ENCODE assay signal across 10 cellular contexts in genomic region chr14:100826371-100827139, GRCh38. TPM values are rescaled to one million over a fixed set of nuclear protein-coding genes. Genes with fewer than 3 reads are reported as not detected.
DNase-seq lines count a peak whose midpoint lies in the region; ATAC-seq and TF ChIP-seq lines count a peak whose summit lies in the region.
"Had no signal": no experiment of that assay in that cellular context is flagged by ENCODE, and none has a peak within 500 bp of the region (broad histone marks: within the 10 kb centered on the region; RNA-seq: fewer than 3 reads in every experiment).

No MANE protein-coding gene starts in this region.

- ATAC-seq in heart right ventricle (peak in 2 of 8 donors; percentile 3 to 6), HG02588 (IDR thresholded peaks at IDR 0.05; ENCODE audit: unreplicated experiment) (no peak), foreskin keratinocyte (no peak), GM21528 (IDR thresholded peaks at IDR 0.05; ENCODE audit: low FRiP score, unreplicated experiment) (no peak)
- ATAC-seq in stimulated activated naive B cell treated with anti-CD40 and anti-IgM and Interleukin-4, amounts not matched to agents 10 μg/mL and 1 μg/mL and 100 μg/mL, for 72 hours (replicated peaks): no peak

- H3K4me3 ChIP-seq in adipocyte (ENCODE audit: low read length): peak overlapping the region; percentile 80
- H3K4me3 ChIP-seq in heart right ventricle: peak overlapping the region in 9 of 10 donors; percentile 6 to 53 (median 42)

- peaks cover 9 to 19% of the 10 kb centered on the region in 2 donors for H3K4me1 Mint-ChIP-seq in stimulated activated naive B cell treated with anti-CD40 and anti-IgM and Interleukin-4, amounts not matched to agents 10 μg/mL and 1 μg/mL and 100 μg/mL, for 72 hours

- TF ChIP-seq POLR2A in erythroblast (IDR thresholded peaks at IDR 0.05; ENCODE audit: low read length): no peak

- peaks cover 8 to 10% of the 10 kb centered on the region in 2 donors for H3K9me3 Mint-ChIP-seq in stimulated activated naive B cell treated with anti-CD40 and anti-IgM and Interleukin-4, amounts not matched to agents 10 μg/mL and 1 μg/mL and 100 μg/mL, for 72 hours

- H3K9me3 ChIP-seq in adipocyte (ENCODE audit: control insufficient read depth, low read length) (no peaks in the 10 kb centered on the region), heart right ventricle (peaks cover 0 to 4% (median 0%) of the 10 kb centered on the region in 11 donors)

- peaks cover 5 to 6% of the 10 kb centered on the region in 2 donors for H3K36me3 Mint-ChIP-seq in stimulated activated naive B cell treated with anti-CD40 and anti-IgM and Interleukin-4, amounts not matched to agents 10 μg/mL and 1 μg/mL and 100 μg/mL, for 72 hours

- no peaks in the 10 kb centered on the region for H3K27me3 ChIP-seq in adipocyte (replicated peaks; ENCODE audit: control insufficient read depth, insufficient read depth, low read length)
- peaks cover 0 to 71% (median 60%) of the 10 kb centered on the region in 7 donors for H3K27me3 ChIP-seq in heart right ventricle
- peaks cover 60% of the 10 kb centered on the region for H3K27me3 ChIP-seq in foreskin keratinocyte

- peaks cover 34 to 64% of the 10 kb centered on the region in 2 donors for H3K27me3 Mint-ChIP-seq in stimulated activated naive B cell treated with anti-CD40 and anti-IgM and Interleukin-4, amounts not matched to agents 10 μg/mL and 1 μg/mL and 100 μg/mL, for 72 hours

- H3K36me3 ChIP-seq in adipocyte (ENCODE audit: control insufficient read depth, insufficient read depth, low read length, severe bottlenecking): peaks cover 18% of the 10 kb centered on the region
- no peaks in the 10 kb centered on the region for H3K36me3 ChIP-seq in heart right ventricle

- H3K27ac ChIP-seq in heart right ventricle: peak overlapping the region in 6 of 10 donors; percentile 23 to 60 (median 34)
- no peak overlapping the region for H3K27ac ChIP-seq in foreskin keratinocyte

- in situ Hi-C loops in G401 (cut with HindIII; ENCODE audit: low sequenced_read_pairs): no loop called here

- H3K9ac ChIP-seq in adipocyte (ENCODE audit: low read length): peak overlapping the region; percentile 88

- WGBS in heart right ventricle, 2 donors: 41 to 58% methylated on average over 32 of the region's 32 CpGs

- H3K4me3 Mint-ChIP-seq in stimulated activated naive B cell treated with anti-CD40 and anti-IgM and Interleukin-4, amounts not matched to agents 10 μg/mL and 1 μg/mL and 100 μg/mL, for 72 hours: peak overlapping the region; percentile 17 to 26

- no peaks in the 10 kb centered on the region for H3K4me1 ChIP-seq in adipocyte (ENCODE audit: control insufficient read depth, insufficient read depth, low read length)
- peaks cover 0 to 4% (median 0%) of the 10 kb centered on the region in 9 donors for H3K4me1 ChIP-seq in heart right ventricle
- H3K4me1 ChIP-seq in foreskin keratinocyte: no peaks in the 10 kb centered on the region

- DNase-seq in G401 (ENCODE audit: low spot score) (peak; percentile 35), adipocyte (ENCODE audit: low read depth) (peak; percentile 44), heart right ventricle (no peak), erythroblast (lab: John Stamatoyannopoulos, UW) (no peak), foreskin keratinocyte (no peak)
- no peak for DNase-seq in stimulated activated naive B cell treated with anti-CD40 and anti-IgM and Interleukin-4, amounts not matched to agents 10 μg/mL and 1 μg/mL and 100 μg/mL, for 72 hours
- DNase-seq: NCI-H345, SHP77 had no signal

- TF ChIP-seq CTCF in heart right ventricle (IDR thresholded peaks at IDR 0.05) (no peak), foreskin keratinocyte (conservative IDR thresholded peaks at IDR 0.05) (no peak)

- peak overlapping the region; percentile 59 for H3K27ac Mint-ChIP-seq in stimulated activated naive B cell treated with anti-CD40 and anti-IgM and Interleukin-4, amounts not matched to agents 10 μg/mL and 1 μg/mL and 100 μg/mL, for 72 hours

- intact Hi-C loops in heart right ventricle (cut with DNase I): loop anchor here in 5 of 10 donors (10.0 kb wide), 1 partner anchor 162 kb away; no protein-coding TSS in a partner anchor

RNA-seq across cellular contexts. Expression of gene MEG3, which starts 0.6 kb away (rescaled TPM):
- 3.4 TPM in 1 of 2 replicates, not detected in the other for total RNA-seq in G401 (2014; rRNA removed; shearing (Covaris generic))
- total RNA-seq in heart right ventricle (10 to 100 TPM in 7 of 10 donors, 1 to 10 TPM in 3; 8.4 to 27.8 (median 12.4) TPM), foreskin keratinocyte (5.3 and 7.8 TPM in 2 replicates)
- polyA plus RNA-seq in heart right ventricle (100 to 1,000 TPM in 1 of 2 donors, 1 to 10 TPM in 1; 7.7 to 122 TPM), foreskin keratinocyte (7.7 and 10.4 TPM in 2 replicates)

Comparison
In these comparisons a context has a peak if more than half of its experiments do, and no peak if none do; other contexts are left out.
1. DNase-seq: peak in G401 (single experiment) and adipocyte (single experiment); none in heart right ventricle (0 of 2), stimulated activated naive B cell treated with anti-CD40 and anti-IgM and Interleukin-4, amounts not matched to agents 10 μg/mL and 1 μg/mL and 100 μg/mL, for 72 hours (single experiment), erythroblast (0 of 2) and foreskin keratinocyte (0 of 2).